ENCODE assay signal across 12 cellular contexts in genomic region chr9:6243746-6244145, GRCh38. TPM values are rescaled to one million over a fixed set of nuclear protein-coding genes. Genes with fewer than 3 reads are reported as not detected.
A peak's percentile ranks its signal among the peaks of the same experiment; 100 is the strongest.
DNase-seq lines count a peak whose midpoint lies in the region; ATAC-seq and TF ChIP-seq lines count a peak whose summit lies in the region.
"Had no signal": no experiment of that assay in that cellular context is flagged by ENCODE, and none has a peak within 500 bp of the region (broad histone marks: within the 10 kb centered on the region; RNA-seq: fewer than 3 reads in every experiment).

No MANE protein-coding gene starts in this region.

- TF ChIP-seq CTCF in RWPE1 (conservative IDR thresholded peaks at IDR 0.05; ENCODE audit: low read depth) = no peak

- POLR2A ChIA-PET in RWPE1 (lab: Yijun Ruan, JAX; ENCODE audit: low non-redundant PET) = no interaction called here

- H3K27ac ChIP-seq in RWPE1 = no peak overlapping the region
- H3K27ac ChIP-seq: ascending aorta, BLaER1 had no signal

- DNase-seq in stimulated activated CD4-positive, alpha-beta T cell treated with anti-CD3 and anti-CD28 coated beads, Interleukin-12 subunit alpha, Interleukin-12 subunit beta, amount 100 ng/mL, for 48 hours (ENCODE audit: low read depth in 2 of 3, low spot score in 1 of 3) = peak; percentile 8 to 12 (median 8)
- no peak for DNase-seq in stimulated activated CD4-positive, alpha-beta T cell treated with anti-CD3 and anti-CD28 coated beads, Interleukin-4, amount 100 ng/mL, for 24 hours
- DNase-seq in RWPE1 (ENCODE audit: low spot score) (peak; percentile 11), SKM-1 (lab: John Stamatoyannopoulos, UW; ENCODE audit: unreplicated experiment) (no peak), GF-D8 (lab: John Stamatoyannopoulos, UW) (no peak), occipital lobe (lab: John Stamatoyannopoulos, UW) (no peak)
- DNase-seq in stimulated activated naive CD8-positive, alpha-beta T cell treated with anti-CD3 and anti-CD28 coated beads, Interleukin-15, Interleukin-2, amounts not matched to agents 100 U/mL and 50 U/mL, for 24 hours = no peak
- DNase-seq: left cardiac atrium, Right ventricle myocardium superior had no signal

- CTCF ChIA-PET in RWPE1 (lab: Yijun Ruan, JAX) = no interaction called here

- peak; percentile 92 for ATAC-seq in HG02623 (IDR thresholded peaks at IDR 0.05; ENCODE audit: unreplicated experiment)
- peak; percentile 57 for ATAC-seq in stimulated activated naive CD8-positive, alpha-beta T cell treated with anti-CD3 and anti-CD28 coated beads, Interleukin-15, Interleukin-2, amounts not matched to agents 100 U/mL and 50 U/mL, for 24 hours
- ATAC-seq: left cardiac atrium had no signal

RNA-seq across cellular contexts. Expression of gene IL33, which starts 28.1 kb away (rescaled TPM):
- 20.7 TPM for total RNA-seq in occipital lobe

Comparison
In these comparisons a context has a peak if more than half of its experiments do, and no peak if none do; other contexts are left out.
1. DNase-seq: peak in stimulated activated CD4-positive, alpha-beta T cell treated with anti-CD3 and anti-CD28 coated beads, Interleukin-12 subunit alpha, Interleukin-12 subunit beta, amount 100 ng/mL, for 48 hours (3 of 3) and RWPE1 (single experiment); none in stimulated activated CD4-positive, alpha-beta T cell treated with anti-CD3 and anti-CD28 coated beads, Interleukin-4, amount 100 ng/mL, for 24 hours (single experiment), stimulated activated naive CD8-positive, alpha-beta T cell treated with anti-CD3 and anti-CD28 coated beads, Interleukin-15, Interleukin-2, amounts not matched to agents 100 U/mL and 50 U/mL, for 24 hours (single experiment), SKM-1 (single experiment), GF-D8 (single experiment) and occipital lobe (single experiment).